1 cellular context compared by ENCODE assay signal in the genomic region with DNA sequence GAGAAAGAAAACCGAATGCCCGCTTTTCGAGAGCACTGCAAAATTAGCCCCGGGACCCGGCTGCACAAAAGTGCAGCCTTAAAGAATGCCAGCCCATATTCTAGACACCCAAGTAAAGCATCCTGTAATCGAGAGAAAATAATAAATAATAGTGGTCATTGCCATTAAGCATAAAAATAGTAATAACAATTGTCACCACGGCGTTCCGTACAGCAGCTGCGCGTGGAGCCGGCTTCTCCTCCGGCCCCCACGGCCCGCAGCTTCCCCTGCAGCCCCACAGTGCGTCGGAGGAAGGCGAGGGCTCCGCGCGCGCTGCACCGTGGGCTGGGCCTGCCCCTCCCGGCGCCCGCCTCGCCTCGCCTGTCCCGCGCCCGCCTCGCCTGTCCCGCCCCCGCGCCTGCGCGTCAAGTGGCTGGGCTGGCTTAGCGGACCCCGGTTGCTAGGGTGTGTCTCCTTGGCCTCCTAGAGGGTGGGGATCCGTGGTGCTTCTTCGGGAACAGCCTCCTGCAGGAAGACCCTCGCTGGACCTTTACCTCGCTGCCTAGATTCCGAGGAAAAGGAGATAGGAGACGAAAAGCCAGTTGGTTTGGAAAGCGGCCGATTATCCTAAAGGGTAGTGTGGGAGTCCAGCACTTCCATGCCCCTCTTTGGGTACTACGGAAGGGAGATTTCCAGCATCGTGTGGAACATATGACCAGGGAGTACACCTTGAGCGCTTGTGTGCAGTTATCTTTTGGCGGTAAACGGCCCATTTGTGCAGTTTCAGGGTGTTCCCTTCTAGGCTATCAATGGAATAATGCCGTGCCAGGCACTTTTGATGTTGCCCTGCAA.
TF ChIP-seq lines count a peak whose summit lies in the region.

Gene LRRC63, plus strand, starts transcription at position 408 of the 831 bp plus-strand sequence. CDS start 1,107 bp downstream, outside the sequence.

TF ChIP-seq in GM12878, 131 proteins besides CTCF, POLR2A, EP300 and RAD21 (continued from another document):
- no peak for TF ChIP-seq STAT1 (conservative IDR thresholded peaks at IDR 0.05)
- TF ChIP-seq ZNF687 (IDR thresholded peaks at IDR 0.05): 0 out of 2 replicates have a peak, but pooled peaks have one; percentile 21
- no peak for TF ChIP-seq ZBTB33 (IDR thresholded peaks at IDR 0.05)
- no peak for TF ChIP-seq SUZ12 (IDR thresholded peaks at IDR 0.05; ENCODE audit: unreplicated experiment)
- peak in 1 of 2 experiments; percentile 91; a peak in 2 of 3 replicates for TF ChIP-seq EGR1 (IDR thresholded peaks at IDR 0.05; ENCODE audit: borderline replicate concordance in 1 of 2, low read depth in 2 of 2, low read length in 2 of 2)
- TF ChIP-seq SMARCA5 (IDR thresholded peaks at IDR 0.05): no peak
- 0 out of 2 replicates have a peak, but pooled peaks have one; percentile 21 for TF ChIP-seq DPF2 (IDR thresholded peaks at IDR 0.05)
- no peak for TF ChIP-seq RUNX3 (IDR thresholded peaks at IDR 0.05; ENCODE audit: low read length)
- TF ChIP-seq IKZF1 (conservative IDR thresholded peaks at IDR 0.05): peak; percentile 50
- 0 out of 2 replicates have a peak, but pooled peaks have one; percentile 42 for TF ChIP-seq BACH1 (IDR thresholded peaks at IDR 0.05; ENCODE audit: borderline replicate concordance)
- 0 out of 2 replicates have a peak, but pooled peaks have one; percentile 13 for TF ChIP-seq PAX5 (IDR thresholded peaks at IDR 0.05; ENCODE audit: borderline replicate concordance, low read depth, low read length)
- TF ChIP-seq NR2C2 (IDR thresholded peaks at IDR 0.05; ENCODE audit: borderline replicate concordance, control insufficient read depth, insufficient read length, low read depth): no peak
- 0 out of 2 replicates have a peak, but pooled peaks have one; percentile 20 for TF ChIP-seq MXI1 (IDR thresholded peaks at IDR 0.05; ENCODE audit: low read depth, low read length)
- TF ChIP-seq EED (IDR thresholded peaks at IDR 0.05; ENCODE audit: low read depth): peak; percentile 55; the same call in 1 of the 2 replicates
- TF ChIP-seq E2F8 (IDR thresholded peaks at IDR 0.05; ENCODE audit: low read depth, partially characterized antibody): no peak
- TF ChIP-seq, protein P1, sequence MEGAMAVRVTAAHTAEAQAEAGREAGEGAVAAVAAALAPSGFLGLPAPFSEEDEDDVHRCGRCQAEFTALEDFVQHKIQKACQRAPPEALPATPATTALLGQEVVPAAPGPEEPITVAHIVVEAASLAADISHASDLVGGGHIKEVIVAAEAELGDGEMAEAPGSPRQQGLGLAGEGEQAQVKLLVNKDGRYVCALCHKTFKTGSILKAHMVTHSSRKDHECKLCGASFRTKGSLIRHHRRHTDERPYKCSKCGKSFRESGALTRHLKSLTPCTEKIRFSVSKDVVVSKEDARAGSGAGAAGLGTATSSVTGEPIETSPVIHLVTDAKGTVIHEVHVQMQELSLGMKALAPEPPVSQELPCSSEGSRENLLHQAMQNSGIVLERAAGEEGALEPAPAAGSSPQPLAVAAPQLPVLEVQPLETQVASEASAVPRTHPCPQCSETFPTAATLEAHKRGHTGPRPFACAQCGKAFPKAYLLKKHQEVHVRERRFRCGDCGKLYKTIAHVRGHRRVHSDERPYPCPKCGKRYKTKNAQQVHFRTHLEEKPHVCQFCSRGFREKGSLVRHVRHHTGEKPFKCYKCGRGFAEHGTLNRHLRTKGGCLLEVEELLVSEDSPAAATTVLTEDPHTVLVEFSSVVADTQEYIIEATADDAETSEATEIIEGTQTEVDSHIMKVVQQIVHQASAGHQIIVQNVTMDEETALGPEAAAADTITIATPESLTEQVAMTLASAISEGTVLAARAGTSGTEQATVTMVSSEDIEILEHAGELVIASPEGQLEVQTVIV (IDR thresholded peaks at IDR 0.05; ENCODE audit: borderline replicate concordance, partially characterized antibody): no peak
- TF ChIP-seq CREB1 (IDR thresholded peaks at IDR 0.05; ENCODE audit: low read depth): no peak
- no peak for TF ChIP-seq JUND (IDR thresholded peaks at IDR 0.05; ENCODE audit: low read depth, low read length)
- 0 out of 4 replicates have a peak, but pooled peaks of 1 of the 2 experiments have one; percentile 11 for TF ChIP-seq BHLHE40 (IDR thresholded peaks at IDR 0.05; ENCODE audit: borderline replicate concordance in 1 of 2, low read depth in 2 of 2, low read length in 1 of 2)
- no peak for TF ChIP-seq ZZZ3 (IDR thresholded peaks at IDR 0.05; ENCODE audit: control insufficient read depth, insufficient read length, low read depth)
- no peak for TF ChIP-seq KAT2A (conservative IDR thresholded peaks at IDR 0.05; ENCODE audit: control insufficient read depth, low read depth, low read length)
- no peak for TF ChIP-seq NR2C1 (IDR thresholded peaks at IDR 0.05)
- TF ChIP-seq WRNIP1 (IDR thresholded peaks at IDR 0.05; ENCODE audit: borderline replicate concordance, low read depth, low read length): no peak
- TF ChIP-seq NFYA (IDR thresholded peaks at IDR 0.05; ENCODE audit: borderline replicate concordance, low read depth, low read length): no peak
- TF ChIP-seq, protein P2, sequence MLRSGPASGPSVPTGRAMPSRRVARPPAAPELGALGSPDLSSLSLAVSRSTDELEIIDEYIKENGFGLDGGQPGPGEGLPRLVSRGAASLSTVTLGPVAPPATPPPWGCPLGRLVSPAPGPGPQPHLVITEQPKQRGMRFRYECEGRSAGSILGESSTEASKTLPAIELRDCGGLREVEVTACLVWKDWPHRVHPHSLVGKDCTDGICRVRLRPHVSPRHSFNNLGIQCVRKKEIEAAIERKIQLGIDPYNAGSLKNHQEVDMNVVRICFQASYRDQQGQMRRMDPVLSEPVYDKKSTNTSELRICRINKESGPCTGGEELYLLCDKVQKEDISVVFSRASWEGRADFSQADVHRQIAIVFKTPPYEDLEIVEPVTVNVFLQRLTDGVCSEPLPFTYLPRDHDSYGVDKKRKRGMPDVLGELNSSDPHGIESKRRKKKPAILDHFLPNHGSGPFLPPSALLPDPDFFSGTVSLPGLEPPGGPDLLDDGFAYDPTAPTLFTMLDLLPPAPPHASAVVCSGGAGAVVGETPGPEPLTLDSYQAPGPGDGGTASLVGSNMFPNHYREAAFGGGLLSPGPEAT (IDR thresholded peaks at IDR 0.05; ENCODE audit: low read depth): no peak
- TF ChIP-seq NRF1 (conservative IDR thresholded peaks at IDR 0.05; ENCODE audit: low read depth, low read length): peak; percentile 48
- no peak for TF ChIP-seq ESRRA (IDR thresholded peaks at IDR 0.05; ENCODE audit: low read length)
- no peak for TF ChIP-seq BCLAF1 (IDR thresholded peaks at IDR 0.05)
TF ChIP-seq in GM12878: peak in this region for 12.
